In the genomic region with DNA sequence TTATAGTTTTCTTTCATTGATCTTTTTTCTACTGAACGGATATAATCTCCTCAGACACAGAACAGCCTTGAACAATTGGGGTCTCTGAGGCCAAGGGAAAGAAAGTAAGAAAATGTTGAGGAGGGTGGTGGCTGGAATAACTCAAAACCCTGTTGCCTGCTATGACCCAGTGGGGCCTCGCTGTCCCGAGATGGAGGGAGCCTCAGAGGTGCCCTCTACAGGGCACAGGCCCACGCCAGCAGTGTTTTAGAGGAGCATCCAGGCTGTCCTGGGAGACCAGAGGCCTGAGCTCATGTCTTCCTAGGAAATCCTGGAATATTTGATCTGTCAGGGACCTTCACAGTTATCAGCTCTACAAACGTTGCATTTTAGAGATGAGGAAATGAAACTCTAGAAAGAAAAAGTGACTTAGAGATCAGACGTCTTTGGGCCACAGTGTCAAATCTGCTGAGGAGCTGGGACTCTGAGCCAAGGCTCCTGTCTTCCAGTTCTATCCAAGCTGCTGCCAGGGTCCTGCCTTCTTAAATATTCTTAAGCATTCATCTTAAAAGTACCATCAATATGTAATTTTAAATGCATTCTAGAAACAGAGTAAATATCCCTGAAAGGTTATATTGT, we compare ENCODE assay signal across 8 cellular contexts. TPM values are rescaled to one million over a fixed set of nuclear protein-coding genes. Genes with fewer than 3 reads are reported as not detected.
DNase-seq lines count a peak whose midpoint lies in the region; ATAC-seq and TF ChIP-seq lines count a peak whose summit lies in the region.

No MANE protein-coding gene starts in this region.

- WGBS in heart left ventricle, 4 donors = 40 to 50% (median 43%) methylated on average over 6 of the region's 6 CpGs

- peaks cover 0 to 49% (median 10%) of the 10 kb centered on the region in 9 donors for H3K36me3 ChIP-seq in heart left ventricle

- ATAC-seq in HG02588 (IDR thresholded peaks at IDR 0.05; ENCODE audit: unreplicated experiment) (peak; percentile 40), heart left ventricle (peak; percentile 47 to 88 (median 85))

- H3K4me3 Mint-ChIP-seq in activated T-helper 2 cell treated with anti-CD3 and anti-CD28 coated beads, Interferon-gamma antibody, Interleukin-2, Interleukin-4, amounts not matched to agents 10 μg/mL and 5 μg/mL and 100 μg/mL, durations not matched to agents 14 hours and 24 hours and 36 hours (ENCODE audit: low read depth) = no peak overlapping the region

- H3K4me1 Mint-ChIP-seq in activated T-helper 2 cell treated with anti-CD3 and anti-CD28 coated beads, Interferon-gamma antibody, Interleukin-2, Interleukin-4, amounts not matched to agents 10 μg/mL and 5 μg/mL and 100 μg/mL, durations not matched to agents 14 hours and 24 hours and 36 hours (ENCODE audit: low read depth) = peaks cover 14% of the 10 kb centered on the region

- H3K9me3 Mint-ChIP-seq in activated T-helper 2 cell treated with anti-CD3 and anti-CD28 coated beads, Interferon-gamma antibody, Interleukin-2, Interleukin-4, amounts not matched to agents 10 μg/mL and 5 μg/mL and 100 μg/mL, durations not matched to agents 14 hours and 24 hours and 36 hours = no peaks in the 10 kb centered on the region

- intact Hi-C loops in heart left ventricle (cut with DNase I) = loop anchor here in 4 of 10 donors (2.0 to 10.0 kb wide), 3 partner anchors 89 to 96 kb away; no protein-coding TSS in a partner anchor
- intact Hi-C loops in activated T-helper 2 cell treated with anti-CD3 and anti-CD28 coated beads, Interferon-gamma antibody, Interleukin-2, Interleukin-4, amounts not matched to agents 10 μg/mL and 5 μg/mL and 100 μg/mL, durations not matched to agents 14 hours and 24 hours and 36 hours (cut with micrococcal nuclease) = loop anchor here (1.0 kb wide), 1 partner anchor 90 kb away; no protein-coding TSS in a partner anchor

- TF ChIP-seq POLR2A in heart left ventricle (IDR thresholded peaks at IDR 0.05) = no peak

- DNase-seq in GM04504 (ENCODE audit: low read depth) (peak; percentile 7), NCI-H2196 treated with DMSO at 0.1 percent for 48 hours (lab: John Stamatoyannopoulos, UW; ENCODE audit: unreplicated experiment) (peak; percentile 2), heart left ventricle (peak in 4 of 5 donors; percentile 24 to 67 (median 50))
- peak; percentile 31 for DNase-seq in activated naive CD4-positive, alpha-beta T cell treated with Interleukin-2 at 50 U/mL for 16 hours
- peak; percentile 3 to 17 for DNase-seq in stimulated activated CD4-positive, alpha-beta T cell treated with anti-CD3 and anti-CD28 coated beads, Interleukin-12 subunit alpha, Interleukin-12 subunit beta, amount 100 ng/mL, for 24 hours (ENCODE audit: low read depth in 2 of 2)
- no peak for DNase-seq in activated T-helper 2 cell treated with anti-CD3 and anti-CD28 coated beads, Interferon-gamma antibody, Interleukin-2, Interleukin-4, amounts not matched to agents 10 μg/mL and 5 μg/mL and 100 μg/mL, durations not matched to agents 14 hours and 24 hours and 36 hours (ENCODE audit: low spot score)

- no peaks in the 10 kb centered on the region for H3K4me1 ChIP-seq in heart left ventricle

- peak; percentile 91 for TF ChIP-seq CTCF in 22Rv1 (IDR thresholded peaks at IDR 0.05)
- TF ChIP-seq CTCF in heart left ventricle (IDR thresholded peaks at IDR 0.05) = peak; percentile 33 to 64 (median 51)

- H3K4me3 ChIP-seq in heart left ventricle = no peak overlapping the region

- H3K9me3 ChIP-seq in heart left ventricle = no peaks in the 10 kb centered on the region

- H3K27ac ChIP-seq in 22Rv1 (no peak overlapping the region), heart left ventricle (no peak overlapping the region)

- no peak overlapping the region for H3K27ac Mint-ChIP-seq in activated T-helper 2 cell treated with anti-CD3 and anti-CD28 coated beads, Interferon-gamma antibody, Interleukin-2, Interleukin-4, amounts not matched to agents 10 μg/mL and 5 μg/mL and 100 μg/mL, durations not matched to agents 14 hours and 24 hours and 36 hours

- H3K27me3 Mint-ChIP-seq in activated T-helper 2 cell treated with anti-CD3 and anti-CD28 coated beads, Interferon-gamma antibody, Interleukin-2, Interleukin-4, amounts not matched to agents 10 μg/mL and 5 μg/mL and 100 μg/mL, durations not matched to agents 14 hours and 24 hours and 36 hours (ENCODE audit: low read depth) = no peaks in the 10 kb centered on the region

- H3K27me3 ChIP-seq in heart left ventricle = no peaks in the 10 kb centered on the region

- H3K36me3 Mint-ChIP-seq in activated T-helper 2 cell treated with anti-CD3 and anti-CD28 coated beads, Interferon-gamma antibody, Interleukin-2, Interleukin-4, amounts not matched to agents 10 μg/mL and 5 μg/mL and 100 μg/mL, durations not matched to agents 14 hours and 24 hours and 36 hours (ENCODE audit: low read depth) = no peaks in the 10 kb centered on the region

RNA-seq across cellular contexts. Expression of a gene that starts 26.3 kb away (rescaled TPM):
- 10 to 100 TPM; 16.6 to 35.5 (median 20.6) TPM for total RNA-seq in heart left ventricle
- polyA plus RNA-seq in heart left ventricle = 1 to 10 TPM; 3.0 to 8.9 TPM
- total RNA-seq in activated T-helper 2 cell treated with anti-CD3 and anti-CD28 coated beads, Interferon-gamma antibody, Interleukin-2, Interleukin-4, amounts not matched to agents 10 μg/mL and 5 μg/mL and 100 μg/mL, durations not matched to agents 14 hours and 24 hours and 36 hours = 11.4 and 12.3 TPM in 2 replicates

RNA-seq across cellular contexts. Expression of a gene that starts 31.7 kb away (rescaled TPM):
- under 1 TPM; 0.39 to 0.99 (median 0.85) TPM for total RNA-seq in heart left ventricle
- under 1 TPM; 0.18 to 0.34 TPM for polyA plus RNA-seq in heart left ventricle
- 0.39 and 0.48 TPM in 2 replicates for total RNA-seq in activated T-helper 2 cell treated with anti-CD3 and anti-CD28 coated beads, Interferon-gamma antibody, Interleukin-2, Interleukin-4, amounts not matched to agents 10 μg/mL and 5 μg/mL and 100 μg/mL, durations not matched to agents 14 hours and 24 hours and 36 hours
